Comparison of ENCODE assay signal across 23 cellular contexts in the genomic region with DNA sequence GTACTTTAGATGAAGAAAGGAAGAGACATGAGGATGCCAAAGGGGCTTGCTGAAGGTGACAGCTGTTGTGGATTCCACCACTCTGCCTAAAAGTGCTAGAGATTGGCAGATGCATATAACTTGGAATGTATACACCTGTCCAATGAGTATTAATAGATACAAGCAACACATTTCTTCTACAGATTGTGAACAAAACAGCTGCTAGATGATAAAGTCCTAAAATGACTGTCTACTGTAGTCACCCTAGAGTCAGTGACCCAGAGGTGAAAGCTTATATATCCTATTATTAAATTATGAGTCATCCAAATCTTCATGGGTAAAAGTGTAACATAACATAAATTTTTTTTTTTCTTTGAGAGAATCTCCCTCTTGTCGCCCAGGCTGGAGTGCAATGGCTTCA. TPM values are rescaled to one million over a fixed set of nuclear protein-coding genes. Genes with fewer than 3 reads are reported as not detected.
DNase-seq lines count a peak whose midpoint lies in the region; ATAC-seq and TF ChIP-seq lines count a peak whose summit lies in the region.
"Had no signal": no experiment of that assay in that cellular context is flagged by ENCODE, and none has a peak within 500 bp of the region (broad histone marks: within the 10 kb centered on the region; RNA-seq: fewer than 3 reads in every experiment).

No MANE protein-coding gene starts in this region.

- CTCF ChIA-PET in HEK293 (lab: Yijun Ruan, JAX), result interaction anchor here (0.6 to 0.7 kb wide), 2 partner anchors 20 to 69 kb away, joined by 3 to 4 read pairs; no protein-coding TSS in a partner anchor

- H3K27me3 ChIP-seq in SJCRH30 (no peaks in the 10 kb centered on the region), thoracic aorta (replicated peaks; ENCODE audit: insufficient read depth) (no peaks in the 10 kb centered on the region), hepatocyte (no peaks in the 10 kb centered on the region)
- H3K27me3 ChIP-seq: MG63, pancreas, uterus had no signal

- H2AFZ ChIP-seq in hepatocyte, result no peak overlapping the region

- H3K79me2 ChIP-seq in hepatocyte, result peaks cover 88% of the 10 kb centered on the region

- H3K9me3 ChIP-seq in HEK293 (ENCODE audit: control insufficient read depth, insufficient read depth, low read depth, low read length) (no peaks in the 10 kb centered on the region), SJCRH30 (replicated peaks) (no peaks in the 10 kb centered on the region), thoracic aorta (no peaks in the 10 kb centered on the region), hepatocyte (ENCODE audit: low read depth) (no peaks in the 10 kb centered on the region)
- H3K9me3 ChIP-seq: MG63, pancreas, uterus had no signal

- H3K27ac ChIP-seq in HEK293 (ENCODE audit: extremely low read depth, low read depth, low read length) (no peak overlapping the region), SJCRH30 (peak overlapping the region; percentile 47), thoracic aorta (no peak overlapping the region), hepatocyte (no peak overlapping the region)
- H3K27ac ChIP-seq: pancreas, uterus had no signal

- POLR2A ChIA-PET in HEK293 (lab: Yijun Ruan, JAX), result no interaction called here

- no peak overlapping the region for H3K4me2 ChIP-seq in hepatocyte

- H3K36me3 ChIP-seq in HEK293 (ENCODE audit: control insufficient read depth in 2 of 2, insufficient read depth in 1 of 2, low read length in 2 of 2), result peaks cover 9 to 25% of the 10 kb centered on the region in 2 experiments; a peak in 2 of 3 replicates
- peaks cover 3% of the 10 kb centered on the region; the same call in 1 of the 2 replicates for H3K36me3 ChIP-seq in SJCRH30
- H3K36me3 ChIP-seq in thoracic aorta, result peaks cover 6% of the 10 kb centered on the region
- no peaks in the 10 kb centered on the region for H3K36me3 ChIP-seq in hepatocyte (replicated peaks; ENCODE audit: insufficient read depth, low read depth)
- H3K36me3 ChIP-seq: MG63, uterus had no signal

- H4K20me1 ChIP-seq in hepatocyte (ENCODE audit: insufficient read depth, poor library complexity, severe bottlenecking), result peaks cover 4% of the 10 kb centered on the region

- H3K9me2 ChIP-seq in hepatocyte (replicated peaks; ENCODE audit: insufficient read depth), result no peaks in the 10 kb centered on the region

- peaks cover 6% of the 10 kb centered on the region; the same call in 1 of the 2 replicates for H3K4me1 ChIP-seq in HEK293 (ENCODE audit: control insufficient read depth, insufficient read depth, low read length)
- H3K4me1 ChIP-seq in SJCRH30, result peaks cover 30% of the 10 kb centered on the region
- peaks cover 40 to 62% of the 10 kb centered on the region in 2 donors for H3K4me1 ChIP-seq in thoracic aorta (ENCODE audit: control insufficient read depth in 1 of 2, low read depth in 2 of 2)
- peaks cover 18% of the 10 kb centered on the region for H3K4me1 ChIP-seq in hepatocyte (ENCODE audit: insufficient read depth)
- H3K4me1 ChIP-seq: uterus had no signal

- WGBS in hepatocyte (ENCODE audit: low lambda C conversion rate, missing lambda C conversion rate), result 100% methylated on average over 1 of the region's 1 CpG

- ATAC-seq in thoracic aorta (ENCODE audit: insufficient number of reproducible peaks, low FRiP score, low read depth), result no peak
- ATAC-seq: naive thymus-derived CD8-positive, alpha-beta T cell; pancreas; sciatic nerve had no signal

- TF ChIP-seq CTCF in HEK293 (tag by site-specific recombination; IDR thresholded peaks at IDR 0.05) (no peak), thoracic aorta (IDR thresholded peaks at IDR 0.05) (no peak), hepatocyte (IDR thresholded peaks at IDR 0.05; ENCODE audit: poor library complexity) (no peak)

- peak; percentile 27 to 57 for DNase-seq in SJCRH30
- peak; percentile 61 for DNase-seq in myocyte (ENCODE audit: low read depth)
- DNase-seq in thoracic aorta (ENCODE audit: low spot score), result no peak
- DNase-seq in Kasumi-1 (lab: John Stamatoyannopoulos, UW), result no peak
- no peak for DNase-seq in GM19240 (ENCODE audit: insufficient read length, low spot score)
- DNase-seq in hepatocyte (ENCODE audit: low spot score), result no peak
- DNase-seq: activated B cell treated with CpG ODN at 0.5 μM for 24 hours; activated CD4-positive, alpha-beta T cell treated with anti-CD3 and anti-CD28 coated beads, Interleukin-2, amount 50 U/mL, for 4 hours; activated CD8-positive, alpha-beta memory T cell treated with anti-CD3 and anti-CD28 coated beads, Interleukin-2, amount 50 U/mL, for 4 hours; activated naive CD8-positive, alpha-beta T cell treated with anti-CD3 and anti-CD28 coated beads, Interleukin-2, amount 10 ng/mL, durations not matched to agents 7 days and 5 days; CD4-positive, alpha-beta memory T cell; GDM1; mesenchymal stem cell; MG63; naive thymus-derived CD8-positive, alpha-beta T cell; NCI-H1417; NCI-H526 treated with DMSO at 0.1 percent for 48 hours; pancreas; Right ventricle myocardium superior; T1000; uterus had no signal

- H3K4me3 ChIP-seq in HEK293 (ENCODE audit: low read depth, low read length), result no peak overlapping the region
- no peak overlapping the region for H3K4me3 ChIP-seq in SJCRH30
- peak overlapping the region; percentile 8 for H3K4me3 ChIP-seq in thoracic aorta
- no peak overlapping the region for H3K4me3 ChIP-seq in hepatocyte
- H3K4me3 ChIP-seq: MG63, pancreas, uterus had no signal

TF ChIP-seq in HEK293, 187 proteins besides CTCF, POLR2A, EP300 and RAD21:
- TF ChIP-seq ZNF621 (tag by site-specific recombination; IDR thresholded peaks at IDR 0.05) (no peak), ZNF585B (tag by site-specific recombination; IDR thresholded peaks at IDR 0.05) (no peak), SP7 (tag by site-specific recombination; IDR thresholded peaks at IDR 0.05) (peak; percentile 63), ZNF350 (tag by site-specific recombination; IDR thresholded peaks at IDR 0.05) (0 out of 2 replicates have a peak, but pooled peaks have one; percentile 10)
- TF ChIP-seq, protein P1, sequence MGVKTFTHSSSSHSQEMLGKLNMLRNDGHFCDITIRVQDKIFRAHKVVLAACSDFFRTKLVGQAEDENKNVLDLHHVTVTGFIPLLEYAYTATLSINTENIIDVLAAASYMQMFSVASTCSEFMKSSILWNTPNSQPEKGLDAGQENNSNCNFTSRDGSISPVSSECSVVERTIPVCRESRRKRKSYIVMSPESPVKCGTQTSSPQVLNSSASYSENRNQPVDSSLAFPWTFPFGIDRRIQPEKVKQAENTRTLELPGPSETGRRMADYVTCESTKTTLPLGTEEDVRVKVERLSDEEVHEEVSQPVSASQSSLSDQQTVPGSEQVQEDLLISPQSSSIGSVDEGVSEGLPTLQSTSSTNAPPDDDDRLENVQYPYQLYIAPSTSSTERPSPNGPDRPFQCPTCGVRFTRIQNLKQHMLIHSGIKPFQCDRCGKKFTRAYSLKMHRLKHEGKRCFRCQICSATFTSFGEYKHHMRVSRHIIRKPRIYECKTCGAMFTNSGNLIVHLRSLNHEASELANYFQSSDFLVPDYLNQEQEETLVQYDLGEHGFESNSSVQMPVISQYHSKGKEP (tag by site-specific recombination; IDR thresholded peaks at IDR 0.05), result no peak
- TF ChIP-seq, protein P2, sequence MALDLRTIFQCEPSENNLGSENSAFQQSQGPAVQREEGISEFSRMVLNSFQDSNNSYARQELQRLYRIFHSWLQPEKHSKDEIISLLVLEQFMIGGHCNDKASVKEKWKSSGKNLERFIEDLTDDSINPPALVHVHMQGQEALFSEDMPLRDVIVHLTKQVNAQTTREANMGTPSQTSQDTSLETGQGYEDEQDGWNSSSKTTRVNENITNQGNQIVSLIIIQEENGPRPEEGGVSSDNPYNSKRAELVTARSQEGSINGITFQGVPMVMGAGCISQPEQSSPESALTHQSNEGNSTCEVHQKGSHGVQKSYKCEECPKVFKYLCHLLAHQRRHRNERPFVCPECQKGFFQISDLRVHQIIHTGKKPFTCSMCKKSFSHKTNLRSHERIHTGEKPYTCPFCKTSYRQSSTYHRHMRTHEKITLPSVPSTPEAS (tag by site-specific recombination; IDR thresholded peaks at IDR 0.05), result no peak

RNA-seq across cellular contexts. Expression of a gene that starts 5.2 kb away (rescaled TPM):
- total RNA-seq in SJCRH30 (2014; rRNA removed; shearing (Covaris generic)), result 11.5 and 16.0 TPM in 2 replicates
- total RNA-seq in myocyte (31.3 and 34.2 TPM in 2 replicates), thoracic aorta (10 to 100 TPM; 36.3 to 44.2 TPM), hepatocyte (18.4 and 167 TPM in 2 replicates)
- polyA plus RNA-seq in myocyte (2012), result 15.6 TPM
- 7.9 and 8.8 TPM in 2 replicates for polyA plus RNA-seq in hepatocyte
- total RNA-seq: activated B cell treated with CpG ODN at 0.5 μM for 24 hours; naive thymus-derived CD8-positive, alpha-beta T cell had no signal

Comparison
In these comparisons a context has a peak if more than half of its experiments do, and no peak if none do; other contexts are left out.
1. DNase-seq: peak in SJCRH30 (2 of 2) and myocyte (single experiment); none in thoracic aorta (single experiment), Kasumi-1 (0 of 2), GM19240 (single experiment) and hepatocyte (single experiment).